In the genomic region with DNA sequence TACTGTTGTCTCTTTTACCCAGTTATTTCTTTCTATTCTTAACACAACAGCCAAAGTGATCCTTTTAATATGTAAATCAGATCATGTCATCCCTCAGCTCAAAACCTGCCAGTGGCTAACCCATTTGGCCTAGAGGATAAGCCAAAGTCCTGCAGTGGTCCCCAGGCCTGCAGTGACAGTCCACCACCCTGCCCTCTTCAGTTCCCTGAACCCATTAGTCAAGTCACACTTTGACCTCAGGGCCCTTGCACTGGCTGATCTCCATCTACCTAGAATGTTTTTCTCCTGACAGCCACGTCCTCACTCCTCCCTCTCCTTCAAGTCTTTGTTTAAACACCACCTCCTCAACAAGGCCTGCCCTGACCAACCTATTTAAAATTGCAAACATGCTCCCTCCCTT, we compare ENCODE assay signal across 23 cellular contexts. TPM values are rescaled to one million over a fixed set of nuclear protein-coding genes. Genes with fewer than 3 reads are reported as not detected.
DNase-seq lines count a peak whose midpoint lies in the region; ATAC-seq and TF ChIP-seq lines count a peak whose summit lies in the region.
"Had no signal": no experiment of that assay in that cellular context is flagged by ENCODE, and none has a peak within 500 bp of the region (broad histone marks: within the 10 kb centered on the region; RNA-seq: fewer than 3 reads in every experiment).

No MANE protein-coding gene starts in this region.

- TF ChIP-seq CTCF in OCI-LY3 (IDR thresholded peaks at IDR 0.05; ENCODE audit: low read depth, low read length) (no peak), endothelial cell (IDR thresholded peaks at IDR 0.05; ENCODE audit: unreplicated experiment) (no peak), upper lobe of left lung (IDR thresholded peaks at IDR 0.05) (no peak)

- H3K36me3 Mint-ChIP-seq in activated naive CD4-positive, alpha-beta T cell treated with anti-CD3 and anti-CD28 coated beads, Interleukin-2, amount 50 U/mL, for 72 hours, result no peaks in the 10 kb centered on the region
- no peaks in the 10 kb centered on the region for H3K36me3 Mint-ChIP-seq in activated naive CD4-positive, alpha-beta T cell treated with anti-CD3 and anti-CD28 coated beads for 36 hours (ENCODE audit: low read depth)
- no peaks in the 10 kb centered on the region for H3K36me3 Mint-ChIP-seq in endothelial cell (ENCODE audit: low read depth, unreplicated experiment)

- H3K9ac ChIP-seq in OCI-LY3 (ENCODE audit: low read length) (peak overlapping the region; percentile 51; the same call in 1 of the 2 replicates), subcutaneous abdominal adipose tissue (ENCODE audit: low read length in 5 of 5) (no peak overlapping the region)
- H3K9ac ChIP-seq: GM23248 had no signal

- WGBS in upper lobe of left lung, 2 donors, result 57 to 63% methylated on average over 1 of the region's 1 CpG

- no peaks in the 10 kb centered on the region for H3K9me3 Mint-ChIP-seq in activated naive CD4-positive, alpha-beta T cell treated with anti-CD3 and anti-CD28 coated beads, Interleukin-2, amount 50 U/mL, for 72 hours
- no peaks in the 10 kb centered on the region for H3K9me3 Mint-ChIP-seq in activated naive CD4-positive, alpha-beta T cell treated with anti-CD3 and anti-CD28 coated beads for 36 hours
- H3K9me3 Mint-ChIP-seq in endothelial cell (ENCODE audit: unreplicated experiment), result no peaks in the 10 kb centered on the region
- H3K9me3 Mint-ChIP-seq: CD14-positive monocyte had no signal

- H3K4me2 ChIP-seq in OCI-LY3 (ENCODE audit: low read length), result peak overlapping the region; percentile 81

- H3K27me3 ChIP-seq in OCI-LY3 (ENCODE audit: low read depth, low read length), result no peaks in the 10 kb centered on the region
- no peaks in the 10 kb centered on the region for H3K27me3 ChIP-seq in subcutaneous abdominal adipose tissue (ENCODE audit: control insufficient read depth in 5 of 5, insufficient read depth in 4 of 5, low read length in 5 of 5)
- H3K27me3 ChIP-seq in upper lobe of left lung, result no peaks in the 10 kb centered on the region
- H3K27me3 ChIP-seq: adrenal gland had no signal

- intact Hi-C loops in activated naive CD4-positive, alpha-beta T cell treated with anti-CD3 and anti-CD28 coated beads for 36 hours (cut with micrococcal nuclease), result loop anchor here (2.0 kb wide), 1 partner anchor 33 kb away; no protein-coding TSS in a partner anchor

- no peak for TF ChIP-seq POLR2A in upper lobe of left lung (IDR thresholded peaks at IDR 0.05)

- H3K4me1 ChIP-seq in OCI-LY3 (ENCODE audit: low read length), result peaks cover 76% of the 10 kb centered on the region
- peaks cover 0 to 14% (median 6%) of the 10 kb centered on the region in 5 donors for H3K4me1 ChIP-seq in subcutaneous abdominal adipose tissue (ENCODE audit: control insufficient read depth in 5 of 5, insufficient read depth in 5 of 5, low read length in 5 of 5)
- peaks cover 0 to 29% (median 17%) of the 10 kb centered on the region in 4 donors for H3K4me1 ChIP-seq in upper lobe of left lung

- H3K4me1 Mint-ChIP-seq in activated naive CD4-positive, alpha-beta T cell treated with anti-CD3 and anti-CD28 coated beads for 36 hours (ENCODE audit: low read depth), result peaks cover 36% of the 10 kb centered on the region
- H3K4me1 Mint-ChIP-seq in endothelial cell (ENCODE audit: unreplicated experiment), result peaks cover 42% of the 10 kb centered on the region

- DNase-seq in activated naive CD4-positive, alpha-beta T cell treated with anti-CD3 and anti-CD28 coated beads, Interleukin-2, amount 50 U/mL, for 72 hours (ENCODE audit: low spot score in 2 of 2), result no peak
- DNase-seq in activated naive CD4-positive, alpha-beta T cell treated with anti-CD3 and anti-CD28 coated beads for 36 hours, result no peak
- DNase-seq in endothelial cell (ENCODE audit: low spot score) (no peak), upper lobe of left lung (no peak), RKO (ENCODE audit: low spot score) (no peak)
- DNase-seq: activated CD4-positive, alpha-beta T cell treated with anti-CD3 and anti-CD28 coated beads, Interleukin-2, amount 50 U/mL, for 4 hours; adrenal gland; DMS53; foreskin melanocyte; GF-D8; GM23248; hypothalamus; islet precursor cell; NCI-H2171 treated with DMSO at 0.1 percent for 48 hours; NCI-H526; stimulated activated CD4-positive, alpha-beta T cell treated with anti-CD3 and anti-CD28 coated beads, Interleukin-12 subunit alpha, Interleukin-12 subunit beta, amount 100 ng/mL, for 4 hours; SW 1271 had no signal

- peaks cover 79% of the 10 kb centered on the region for H4K20me1 ChIP-seq in OCI-LY3 (ENCODE audit: insufficient read depth, low read length)

- TF ChIP-seq EP300 in upper lobe of left lung (IDR thresholded peaks at IDR 0.05), result no peak

- peak overlapping the region; percentile 23 to 69 for H3K27ac Mint-ChIP-seq in activated naive CD4-positive, alpha-beta T cell treated with anti-CD3 and anti-CD28 coated beads, Interleukin-2, amount 50 U/mL, for 72 hours
- no peak overlapping the region for H3K27ac Mint-ChIP-seq in activated naive CD4-positive, alpha-beta T cell treated with anti-CD3 and anti-CD28 coated beads for 36 hours
- H3K27ac Mint-ChIP-seq in endothelial cell (ENCODE audit: unreplicated experiment), result peak overlapping the region; percentile 6

- H3K27me3 Mint-ChIP-seq in activated naive CD4-positive, alpha-beta T cell treated with anti-CD3 and anti-CD28 coated beads for 36 hours (ENCODE audit: low read depth), result no peaks in the 10 kb centered on the region
- H3K27me3 Mint-ChIP-seq in endothelial cell (ENCODE audit: unreplicated experiment), result peaks cover 9% of the 10 kb centered on the region

- no peak overlapping the region for H2AFZ ChIP-seq in OCI-LY3 (ENCODE audit: low read depth, low read length)
- H2AFZ ChIP-seq: GM23248 had no signal

- H3K4me3 Mint-ChIP-seq in activated naive CD4-positive, alpha-beta T cell treated with anti-CD3 and anti-CD28 coated beads for 36 hours, result no peak overlapping the region
- H3K4me3 Mint-ChIP-seq in endothelial cell (ENCODE audit: unreplicated experiment), result no peak overlapping the region
- H3K4me3 Mint-ChIP-seq: CD14-positive monocyte had no signal

- H3K36me3 ChIP-seq in OCI-LY3 (replicated peaks; ENCODE audit: low read depth, low read length) (peaks cover 14% of the 10 kb centered on the region), subcutaneous abdominal adipose tissue (ENCODE audit: control insufficient read depth in 5 of 5, insufficient read depth in 5 of 5, low read length in 5 of 5) (peaks cover 0 to 15% (median 13%) of the 10 kb centered on the region in 5 donors), upper lobe of left lung (no peaks in the 10 kb centered on the region)
- H3K36me3 ChIP-seq: adrenal gland had no signal

- CTCF ChIA-PET in activated naive CD4-positive, alpha-beta T cell treated with anti-CD3 and anti-CD28 coated beads for 36 hours (lab: Charles Lee), result no interaction called here

- ATAC-seq in activated naive CD4-positive, alpha-beta T cell treated with anti-CD3 and anti-CD28 coated beads, Interleukin-2, amount 50 U/mL, for 72 hours, result no peak
- ATAC-seq in upper lobe of left lung (ENCODE audit: low FRiP score in 2 of 2), result no peak
- ATAC-seq: Right ventricle myocardium inferior had no signal

- H3K27ac ChIP-seq in OCI-LY3 (ENCODE audit: low read length) (peak overlapping the region; percentile 89), subcutaneous abdominal adipose tissue (ENCODE audit: low read depth, low read length) (peak overlapping the region; percentile 24), upper lobe of left lung (no peak overlapping the region)
- H3K27ac ChIP-seq: adrenal gland, epithelial cell of prostate, GM23248 had no signal

- H3K4me3 ChIP-seq in OCI-LY3 (ENCODE audit: low read length) (peak overlapping the region; percentile 41; the same call in 1 of the 2 replicates), subcutaneous abdominal adipose tissue (ENCODE audit: low read depth in 1 of 5, low read length in 5 of 5) (no peak overlapping the region), upper lobe of left lung (no peak overlapping the region)
- H3K4me3 ChIP-seq: adrenal gland, GM23248, lung had no signal

- H3K9me3 ChIP-seq in OCI-LY3 (ENCODE audit: insufficient read depth, low read length), result no peaks in the 10 kb centered on the region
- no peaks in the 10 kb centered on the region for H3K9me3 ChIP-seq in subcutaneous abdominal adipose tissue (ENCODE audit: control insufficient read depth in 5 of 5, low read length in 5 of 5)
- H3K9me3 ChIP-seq in upper lobe of left lung, result no peaks in the 10 kb centered on the region
- H3K9me3 ChIP-seq: adrenal gland had no signal

- H3K79me2 ChIP-seq in OCI-LY3 (ENCODE audit: low read length), result peaks cover 100% of the 10 kb centered on the region

RNA-seq across cellular contexts. Expression of a gene that starts 9.5 kb away (rescaled TPM):
- 1 to 10 TPM; 4.9 to 7.3 TPM for total RNA-seq in activated naive CD4-positive, alpha-beta T cell treated with anti-CD3 and anti-CD28 coated beads, Interleukin-2, amount 50 U/mL, for 72 hours
- total RNA-seq in activated naive CD4-positive, alpha-beta T cell treated with anti-CD3 and anti-CD28 coated beads for 36 hours, result 1 to 10 TPM; 3.1 to 3.9 TPM
- total RNA-seq in endothelial cell (ENCODE audit: unreplicated experiment) (26.1 TPM), upper lobe of left lung (10 to 100 TPM; 15.4 to 22.6 (median 19.4) TPM)

Comparison
In these comparisons a context has a peak if more than half of its experiments do, and no peak if none do; other contexts are left out.
1. H3K27ac ChIP-seq: peak in OCI-LY3 (single experiment) and subcutaneous abdominal adipose tissue (single experiment); none in upper lobe of left lung (0 of 4).